8 cellular contexts compared by ENCODE assay signal in the genomic region with DNA sequence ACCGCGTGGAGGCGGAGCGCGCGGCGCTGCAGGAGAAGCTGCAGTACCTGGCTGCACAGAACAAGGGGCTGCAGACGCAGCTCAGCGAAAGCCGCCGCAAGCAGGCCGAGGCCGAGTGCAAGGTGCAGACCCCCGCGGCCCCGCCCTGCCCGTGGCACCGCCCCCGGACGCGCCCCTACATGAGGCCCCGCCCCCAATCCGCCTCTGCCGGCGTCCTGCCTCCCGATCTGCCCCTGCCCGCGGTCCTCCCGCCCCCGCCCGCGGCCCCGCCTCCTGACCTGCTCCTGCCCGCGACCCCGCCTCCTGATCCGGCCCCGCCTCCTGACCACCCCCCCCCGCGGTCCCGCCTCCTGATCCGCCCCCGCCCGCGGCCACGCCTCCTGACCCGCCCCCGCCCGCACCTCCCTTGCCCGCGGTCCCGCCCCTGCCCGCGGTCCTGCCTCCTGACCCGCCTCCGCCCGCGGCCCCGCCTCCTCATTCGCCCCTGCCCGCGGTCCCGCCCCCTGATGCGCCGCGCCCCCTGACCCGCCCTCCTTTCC. TPM values are rescaled to one million over a fixed set of nuclear protein-coding genes. Genes with fewer than 3 reads are reported as not detected.
DNase-seq lines count a peak whose midpoint lies in the region; ATAC-seq, FAIRE-seq and TF ChIP-seq lines count a peak whose summit lies in the region.

No MANE protein-coding gene starts in this region.

- H3K36me3 ChIP-seq in brain microvascular endothelial cell (replicated peaks): no peaks in the 10 kb centered on the region

- peaks cover 77% of the 10 kb centered on the region for H3K27me3 Mint-ChIP-seq in WTC11 (ENCODE audit: low read depth)

- H3K9me3 Mint-ChIP-seq in WTC11: no peaks in the 10 kb centered on the region

- no peak overlapping the region for H3K27ac ChIP-seq in brain microvascular endothelial cell

- TF ChIP-seq CTCF in WTC11 (IDR thresholded peaks at IDR 0.05): no peak
- no peak for TF ChIP-seq CTCF in brain microvascular endothelial cell (IDR thresholded peaks at IDR 0.05; ENCODE audit: low read depth, low read length, missing control alignments)

- CTCF ChIA-PET in WTC11 (lab: Charles Lee): interaction anchor here (0.9 to 4.5 kb wide), 25 partner anchors 10 to 294 kb away, joined by 3 to 45 read pairs (median 8); a partner anchor contains a TSS

- DNase-seq in GM12891 (ENCODE audit: insufficient read length, low spot score): peak; percentile 87
- DNase-seq in WTC11 (ENCODE audit: low spot score): peak; percentile 99
- peak; percentile 40 for DNase-seq in brain microvascular endothelial cell
- peak; percentile 94 for DNase-seq in left kidney (ENCODE audit: low read depth, low spot score)
- peak; percentile 39 for DNase-seq in stimulated activated CD8-positive, alpha-beta memory T cell treated with anti-CD3 and anti-CD28 coated beads, Interleukin-15, amount 100 ng/mL, for 24 hours (ENCODE audit: low read depth)
- DNase-seq in HT-29 (ENCODE audit: low spot score): no peak
- no peak for DNase-seq in NCI-H82 (lab: John Stamatoyannopoulos, UW)

- no peaks in the 10 kb centered on the region for H3K27me3 ChIP-seq in brain microvascular endothelial cell (replicated peaks)

- no peak for TF ChIP-seq POLR2A in GM12891 (IDR thresholded peaks at IDR 0.05; ENCODE audit: low read depth, low read length)

- FAIRE-seq in GM12891 (lab: Jason Lieb, UNC): no peak

- H3K4me1 Mint-ChIP-seq in WTC11: peaks cover 21% of the 10 kb centered on the region

- in situ Hi-C loops in brain microvascular endothelial cell (cut with HindIII; ENCODE audit: low pct_ligation_motif_present, low sequenced_read_pairs): no loop called here

- H3K36me3 Mint-ChIP-seq in WTC11: no peaks in the 10 kb centered on the region

- POLR2A ChIA-PET in WTC11 (lab: Charles Lee): interaction anchor here (1.0 to 1.9 kb wide), 6 partner anchors 9 to 59 kb away, joined by 3 to 8 read pairs (median 4); a partner anchor contains a TSS

- peak overlapping the region; percentile 6 for H3K4me3 ChIP-seq in brain microvascular endothelial cell (ENCODE audit: low read depth, low read length)

- ATAC-seq in WTC11 (peak; percentile 71), GM21619 (IDR thresholded peaks at IDR 0.05; ENCODE audit: unreplicated experiment) (no peak)

- peak overlapping the region; percentile 79 for H3K4me3 Mint-ChIP-seq in WTC11

- H3K27ac Mint-ChIP-seq in WTC11: no peak overlapping the region

TF ChIP-seq in GM12891, 5 proteins besides CTCF, POLR2A, EP300 and RAD21:
- TF ChIP-seq POU2F2 (IDR thresholded peaks at IDR 0.05; ENCODE audit: low read depth, low read length) (no peak), PAX5 (IDR thresholded peaks at IDR 0.05; ENCODE audit: insufficient read depth, low read length, severe bottlenecking) (no peak), SPI1 (IDR thresholded peaks at IDR 0.05; ENCODE audit: low read depth, low read length) (no peak), TAF1 (IDR thresholded peaks at IDR 0.05; ENCODE audit: low read depth, low read length) (no peak), POLR2AphosphoS5 (IDR thresholded peaks at IDR 0.05; ENCODE audit: low read depth, low read length) (no peak)

TF ChIP-seq in WTC11, 78 proteins besides CTCF, POLR2A, EP300 and RAD21:
- 0 out of 2 replicates have a peak, but pooled peaks have one; percentile 82 for TF ChIP-seq ZNF263 (CRISPR knock-in tag; IDR thresholded peaks at IDR 0.05; ENCODE audit: low read depth)
- TF ChIP-seq, protein P1, sequence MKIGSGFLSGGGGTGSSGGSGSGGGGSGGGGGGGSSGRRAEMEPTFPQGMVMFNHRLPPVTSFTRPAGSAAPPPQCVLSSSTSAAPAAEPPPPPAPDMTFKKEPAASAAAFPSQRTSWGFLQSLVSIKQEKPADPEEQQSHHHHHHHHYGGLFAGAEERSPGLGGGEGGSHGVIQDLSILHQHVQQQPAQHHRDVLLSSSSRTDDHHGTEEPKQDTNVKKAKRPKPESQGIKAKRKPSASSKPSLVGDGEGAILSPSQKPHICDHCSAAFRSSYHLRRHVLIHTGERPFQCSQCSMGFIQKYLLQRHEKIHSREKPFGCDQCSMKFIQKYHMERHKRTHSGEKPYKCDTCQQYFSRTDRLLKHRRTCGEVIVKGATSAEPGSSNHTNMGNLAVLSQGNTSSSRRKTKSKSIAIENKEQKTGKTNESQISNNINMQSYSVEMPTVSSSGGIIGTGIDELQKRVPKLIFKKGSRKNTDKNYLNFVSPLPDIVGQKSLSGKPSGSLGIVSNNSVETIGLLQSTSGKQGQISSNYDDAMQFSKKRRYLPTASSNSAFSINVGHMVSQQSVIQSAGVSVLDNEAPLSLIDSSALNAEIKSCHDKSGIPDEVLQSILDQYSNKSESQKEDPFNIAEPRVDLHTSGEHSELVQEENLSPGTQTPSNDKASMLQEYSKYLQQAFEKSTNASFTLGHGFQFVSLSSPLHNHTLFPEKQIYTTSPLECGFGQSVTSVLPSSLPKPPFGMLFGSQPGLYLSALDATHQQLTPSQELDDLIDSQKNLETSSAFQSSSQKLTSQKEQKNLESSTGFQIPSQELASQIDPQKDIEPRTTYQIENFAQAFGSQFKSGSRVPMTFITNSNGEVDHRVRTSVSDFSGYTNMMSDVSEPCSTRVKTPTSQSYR (CRISPR knock-in tag; IDR thresholded peaks at IDR 0.05): no peak
- TF ChIP-seq SP1 (CRISPR knock-in tag; conservative IDR thresholded peaks at IDR 0.05): peak; percentile 60; the same call in 1 of the 2 replicates
- TF ChIP-seq, protein P2, sequence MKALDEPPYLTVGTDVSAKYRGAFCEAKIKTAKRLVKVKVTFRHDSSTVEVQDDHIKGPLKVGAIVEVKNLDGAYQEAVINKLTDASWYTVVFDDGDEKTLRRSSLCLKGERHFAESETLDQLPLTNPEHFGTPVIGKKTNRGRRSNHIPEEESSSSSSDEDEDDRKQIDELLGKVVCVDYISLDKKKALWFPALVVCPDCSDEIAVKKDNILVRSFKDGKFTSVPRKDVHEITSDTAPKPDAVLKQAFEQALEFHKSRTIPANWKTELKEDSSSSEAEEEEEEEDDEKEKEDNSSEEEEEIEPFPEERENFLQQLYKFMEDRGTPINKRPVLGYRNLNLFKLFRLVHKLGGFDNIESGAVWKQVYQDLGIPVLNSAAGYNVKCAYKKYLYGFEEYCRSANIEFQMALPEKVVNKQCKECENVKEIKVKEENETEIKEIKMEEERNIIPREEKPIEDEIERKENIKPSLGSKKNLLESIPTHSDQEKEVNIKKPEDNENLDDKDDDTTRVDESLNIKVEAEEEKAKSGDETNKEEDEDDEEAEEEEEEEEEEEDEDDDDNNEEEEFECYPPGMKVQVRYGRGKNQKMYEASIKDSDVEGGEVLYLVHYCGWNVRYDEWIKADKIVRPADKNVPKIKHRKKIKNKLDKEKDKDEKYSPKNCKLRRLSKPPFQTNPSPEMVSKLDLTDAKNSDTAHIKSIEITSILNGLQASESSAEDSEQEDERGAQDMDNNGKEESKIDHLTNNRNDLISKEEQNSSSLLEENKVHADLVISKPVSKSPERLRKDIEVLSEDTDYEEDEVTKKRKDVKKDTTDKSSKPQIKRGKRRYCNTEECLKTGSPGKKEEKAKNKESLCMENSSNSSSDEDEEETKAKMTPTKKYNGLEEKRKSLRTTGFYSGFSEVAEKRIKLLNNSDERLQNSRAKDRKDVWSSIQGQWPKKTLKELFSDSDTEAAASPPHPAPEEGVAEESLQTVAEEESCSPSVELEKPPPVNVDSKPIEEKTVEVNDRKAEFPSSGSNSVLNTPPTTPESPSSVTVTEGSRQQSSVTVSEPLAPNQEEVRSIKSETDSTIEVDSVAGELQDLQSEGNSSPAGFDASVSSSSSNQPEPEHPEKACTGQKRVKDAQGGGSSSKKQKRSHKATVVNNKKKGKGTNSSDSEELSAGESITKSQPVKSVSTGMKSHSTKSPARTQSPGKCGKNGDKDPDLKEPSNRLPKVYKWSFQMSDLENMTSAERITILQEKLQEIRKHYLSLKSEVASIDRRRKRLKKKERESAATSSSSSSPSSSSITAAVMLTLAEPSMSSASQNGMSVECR (CRISPR knock-in tag; IDR thresholded peaks at IDR 0.05; ENCODE audit: borderline replicate concordance): no peak

RNA-seq across cellular contexts. Expression of a gene that starts 11.7 kb away (rescaled TPM):
- 0.10 TPM for polyA plus RNA-seq in GM12891 (2012; ENCODE audit: low read depth, missing spikeins)
- 21.9 to 34.3 TPM (median 31.0 TPM) in 3 replicates for total RNA-seq in WTC11 (2021)
- total RNA-seq in HT-29 (2014; rRNA removed; shearing (Covaris generic)): 0.31 and 1.6 TPM in 2 replicates

RNA-seq across cellular contexts. Expression of a gene that starts 25.8 kb away (rescaled TPM):
- 0.06 TPM for polyA plus RNA-seq in GM12891 (2012; ENCODE audit: low read depth, missing spikeins)
- total RNA-seq in WTC11 (2021): 3.0 to 3.6 TPM (median 3.1 TPM) in 3 replicates
- 16.6 and 19.8 TPM in 2 replicates for total RNA-seq in HT-29 (2014; rRNA removed; shearing (Covaris generic))

RNA-seq across cellular contexts. Expression of a gene that starts 32.5 kb away (rescaled TPM):
- 7.7 TPM for polyA plus RNA-seq in GM12891 (2012; ENCODE audit: low read depth, missing spikeins)
- 10.5 to 13.7 TPM (median 13.6 TPM) in 3 replicates for total RNA-seq in WTC11 (2021)
- total RNA-seq in HT-29 (2014; rRNA removed; shearing (Covaris generic)): 4.0 and 4.4 TPM in 2 replicates

RNA-seq across cellular contexts. Expression of a gene that starts 41.2 kb away (rescaled TPM):
- 18.3 TPM for polyA plus RNA-seq in GM12891 (2012; ENCODE audit: low read depth, missing spikeins)
- total RNA-seq in WTC11 (2021): 39.4 to 46.9 TPM (median 46.3 TPM) in 3 replicates
- 28.8 and 30.8 TPM in 2 replicates for total RNA-seq in HT-29 (2014; rRNA removed; shearing (Covaris generic))

RNA-seq across cellular contexts. Expression of a gene that starts 52.1 kb away (rescaled TPM):
- polyA plus RNA-seq in GM12891 (2012; ENCODE audit: low read depth, missing spikeins): 0.36 TPM
- total RNA-seq in WTC11 (2021): 4.1 to 7.4 TPM (median 6.5 TPM) in 3 replicates
- total RNA-seq in HT-29 (2014; rRNA removed; shearing (Covaris generic)): not detected in 2 replicates

Comparison
In these comparisons a context has a peak if more than half of its experiments do, and no peak if none do; other contexts are left out.
1. DNase-seq: peak in GM12891 (single experiment), WTC11 (single experiment), brain microvascular endothelial cell (single experiment), left kidney (single experiment) and stimulated activated CD8-positive, alpha-beta memory T cell treated with anti-CD3 and anti-CD28 coated beads, Interleukin-15, amount 100 ng/mL, for 24 hours (single experiment); none in HT-29 (single experiment) and NCI-H82 (single experiment).